1 cellular context compared by ENCODE assay signal in the genomic region with DNA sequence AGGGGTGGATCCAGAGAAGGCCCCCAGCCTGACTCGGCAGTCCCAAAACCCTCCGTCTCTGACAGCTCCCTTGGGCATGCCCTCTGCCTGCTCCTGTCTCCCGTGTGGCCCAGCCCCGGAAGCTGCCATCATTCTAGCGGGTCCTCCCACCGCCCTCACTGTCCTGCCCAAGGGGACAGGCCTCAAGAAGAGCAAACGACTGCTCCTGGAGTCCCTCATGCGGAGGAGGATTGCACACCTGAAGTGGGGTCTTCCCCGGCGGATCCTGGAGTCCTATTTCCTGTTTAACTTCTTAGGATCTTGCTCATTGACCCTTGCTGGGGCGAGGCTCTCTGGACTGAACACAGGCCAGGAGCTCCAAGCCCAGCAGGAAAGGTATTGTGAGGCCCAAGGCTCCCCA.
TF ChIP-seq lines count a peak whose summit lies in the region.

No MANE protein-coding gene starts in this region.

TF ChIP-seq in H1, 55 proteins besides CTCF, POLR2A, EP300 and RAD21:
- no peak for TF ChIP-seq BRCA1 (IDR thresholded peaks at IDR 0.05; ENCODE audit: low read depth, low read length)
- no peak for TF ChIP-seq SP2 (IDR thresholded peaks at IDR 0.05; ENCODE audit: low read length)
- TF ChIP-seq JUND (IDR thresholded peaks at IDR 0.05; ENCODE audit: low read length): no peak
- TF ChIP-seq, protein P1, sequence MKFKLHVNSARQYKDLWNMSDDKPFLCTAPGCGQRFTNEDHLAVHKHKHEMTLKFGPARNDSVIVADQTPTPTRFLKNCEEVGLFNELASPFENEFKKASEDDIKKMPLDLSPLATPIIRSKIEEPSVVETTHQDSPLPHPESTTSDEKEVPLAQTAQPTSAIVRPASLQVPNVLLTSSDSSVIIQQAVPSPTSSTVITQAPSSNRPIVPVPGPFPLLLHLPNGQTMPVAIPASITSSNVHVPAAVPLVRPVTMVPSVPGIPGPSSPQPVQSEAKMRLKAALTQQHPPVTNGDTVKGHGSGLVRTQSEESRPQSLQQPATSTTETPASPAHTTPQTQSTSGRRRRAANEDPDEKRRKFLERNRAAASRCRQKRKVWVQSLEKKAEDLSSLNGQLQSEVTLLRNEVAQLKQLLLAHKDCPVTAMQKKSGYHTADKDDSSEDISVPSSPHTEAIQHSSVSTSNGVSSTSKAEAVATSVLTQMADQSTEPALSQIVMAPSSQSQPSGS (IDR thresholded peaks at IDR 0.05; ENCODE audit: low read length): no peak
- TF ChIP-seq SIRT6 (IDR thresholded peaks at IDR 0.05; ENCODE audit: low read length): no peak
- no peak for TF ChIP-seq EGR1 (IDR thresholded peaks at IDR 0.05; ENCODE audit: borderline replicate concordance, low read depth, low read length)
- no peak for TF ChIP-seq POU5F1 (IDR thresholded peaks at IDR 0.05; ENCODE audit: low read depth, low read length)
- TF ChIP-seq RBBP5 (IDR thresholded peaks at IDR 0.05; ENCODE audit: borderline replicate concordance, low read depth, low read length): no peak
- TF ChIP-seq CHD1 (IDR thresholded peaks at IDR 0.05; ENCODE audit: low read depth, low read length): no peak
- TF ChIP-seq, protein P2, sequence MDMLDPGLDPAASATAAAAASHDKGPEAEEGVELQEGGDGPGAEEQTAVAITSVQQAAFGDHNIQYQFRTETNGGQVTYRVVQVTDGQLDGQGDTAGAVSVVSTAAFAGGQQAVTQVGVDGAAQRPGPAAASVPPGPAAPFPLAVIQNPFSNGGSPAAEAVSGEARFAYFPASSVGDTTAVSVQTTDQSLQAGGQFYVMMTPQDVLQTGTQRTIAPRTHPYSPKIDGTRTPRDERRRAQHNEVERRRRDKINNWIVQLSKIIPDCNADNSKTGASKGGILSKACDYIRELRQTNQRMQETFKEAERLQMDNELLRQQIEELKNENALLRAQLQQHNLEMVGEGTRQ (IDR thresholded peaks at IDR 0.05; ENCODE audit: low read length): no peak
- TF ChIP-seq, protein P3, sequence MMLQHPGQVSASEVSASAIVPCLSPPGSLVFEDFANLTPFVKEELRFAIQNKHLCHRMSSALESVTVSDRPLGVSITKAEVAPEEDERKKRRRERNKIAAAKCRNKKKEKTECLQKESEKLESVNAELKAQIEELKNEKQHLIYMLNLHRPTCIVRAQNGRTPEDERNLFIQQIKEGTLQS (IDR thresholded peaks at IDR 0.05; ENCODE audit: insufficient read depth, low read depth, low read length): no peak
- no peak for TF ChIP-seq KDM1A (IDR thresholded peaks at IDR 0.05; ENCODE audit: borderline replicate concordance, low read length)
- TF ChIP-seq CBX8 (IDR thresholded peaks at IDR 0.05; ENCODE audit: borderline replicate concordance, low read depth, low read length): no peak
